8 cellular contexts compared by ENCODE assay signal in the genomic region with DNA sequence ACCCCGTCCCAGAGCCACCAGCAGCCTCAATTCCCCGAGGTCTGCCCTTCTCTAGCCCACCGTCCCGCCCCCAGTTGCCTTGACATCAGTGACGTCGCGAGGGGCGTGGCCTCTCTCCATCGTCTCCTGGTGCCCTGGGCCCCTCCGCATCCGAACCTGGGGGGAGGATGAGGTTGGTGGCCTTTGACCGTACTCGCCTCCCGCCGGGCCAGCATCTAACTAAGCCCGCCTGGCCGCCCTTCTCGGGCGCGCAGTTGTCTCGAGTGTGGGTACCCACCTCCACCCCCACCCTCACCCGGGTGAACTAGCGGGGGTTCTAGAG. TPM values are rescaled to one million over a fixed set of nuclear protein-coding genes. Genes with fewer than 3 reads are reported as not detected.
A peak's percentile ranks its signal among the peaks of the same experiment; 100 is the strongest.
DNase-seq lines count a peak whose midpoint lies in the region; ATAC-seq and TF ChIP-seq lines count a peak whose summit lies in the region.

No MANE protein-coding gene starts in this region.

- DNase-seq in BJ (ENCODE audit: low read depth), result no peak
- DNase-seq in GM19238 (ENCODE audit: insufficient read length, low spot score), result peak; percentile 78
- peak; percentile 95 for DNase-seq in NCI-H82 (lab: John Stamatoyannopoulos, UW)
- peak; percentile 91 to 95 for DNase-seq in activated CD8-positive, alpha-beta memory T cell treated with anti-CD3 and anti-CD28 coated beads for 1 hour (ENCODE audit: extremely low read depth in 1 of 2, low read depth in 1 of 2)
- peak; percentile 85 for DNase-seq in effector CD4-positive, alpha-beta T cell
- DNase-seq in medulla oblongata (ENCODE audit: extremely low spot score), result peak; percentile 95
- peak; percentile 81 to 96 (median 88) for DNase-seq in stimulated activated CD4-positive, alpha-beta T cell treated with anti-CD3 and anti-CD28 coated beads, TNF-alpha, amount 100 ng/mL, for 48 hours (ENCODE audit: low read depth in 3 of 3)

- POLR2A ChIA-PET in BJ (lab: Charles Lee), result no interaction called here

- peak; percentile 61 for ATAC-seq in HG03432 (IDR thresholded peaks at IDR 0.05; ENCODE audit: unreplicated experiment)

- no peak for TF ChIP-seq CTCF in BJ (IDR thresholded peaks at IDR 0.05; ENCODE audit: insufficient read depth, low read depth, low read length)

- H3K36me3 ChIP-seq in BJ (ENCODE audit: control insufficient read depth, insufficient read depth, low read length), result no peaks in the 10 kb centered on the region

- no peaks in the 10 kb centered on the region for H3K27me3 ChIP-seq in BJ (ENCODE audit: control insufficient read depth, insufficient read depth, low read length)

- peak overlapping the region; percentile 77 for H3K4me3 ChIP-seq in BJ (ENCODE audit: low read depth, low read length)

- CTCF ChIA-PET in BJ (lab: Yijun Ruan, JAX), result interaction anchor here (0.6 to 2.4 kb wide), 4 partner anchors 44 to 201 kb away, joined by 3 to 10 read pairs (median 4); no protein-coding TSS in a partner anchor

RNA-seq across cellular contexts. Expression of a gene that starts 5.5 kb away (rescaled TPM):
- polyA plus RNA-seq in BJ (2011; rRNA removed), result 0.56 and 0.96 TPM in 2 replicates
- 1.6 TPM in 1 of 2 replicates, not detected in the other for polyA minus RNA-seq in BJ (2011; rRNA and poly(A)+ RNA removed)

RNA-seq across cellular contexts. Expression of a gene that starts 42.7 kb away (rescaled TPM):
- polyA plus RNA-seq in BJ (2011; rRNA removed), result 1.6 and 2.3 TPM in 2 replicates
- 0.85 and 1.4 TPM in 2 replicates for polyA minus RNA-seq in BJ (2011; rRNA and poly(A)+ RNA removed)

RNA-seq across cellular contexts. Expression of a gene that starts 45.0 kb away (rescaled TPM):
- not detected in 2 replicates for polyA plus RNA-seq in BJ (2011; rRNA removed)
- not detected in 2 replicates for polyA minus RNA-seq in BJ (2011; rRNA and poly(A)+ RNA removed)

RNA-seq across cellular contexts. Expression of a gene that starts 49.4 kb away (rescaled TPM):
- polyA plus RNA-seq in BJ (2011; rRNA removed), result not detected in 2 replicates
- polyA minus RNA-seq in BJ (2011; rRNA and poly(A)+ RNA removed), result not detected in 2 replicates
